In genomic region chr4:68883870-68884269, GRCh38 we compare ENCODE assay signal across 20 cellular contexts.
"Had no signal": no experiment of that assay in that cellular context is flagged by ENCODE, and none has a peak within 500 bp of the region (broad histone marks: within the 10 kb centered on the region; RNA-seq: fewer than 3 reads in every experiment).

No MANE protein-coding gene starts in this region.

- H3K27me3 ChIP-seq: pancreas, spleen, suprapubic skin, tibial artery, uterus had no signal

- ATAC-seq: left ventricle myocardium superior; lower lobe of right lung; naive thymus-derived CD8-positive, alpha-beta T cell; pancreas; psoas muscle; sciatic nerve; stimulated activated effector memory CD8-positive, alpha-beta T cell treated with anti-CD3 and anti-CD28 coated beads, Interleukin-12 subunit alpha, Interleukin-12 subunit beta, amount 100 ng/mL, for 72 hours had no signal

- H3K9me3 ChIP-seq: lower lobe of right lung, pancreas, psoas muscle, spleen, suprapubic skin, thoracic aorta, tibial artery, uterus had no signal

- H3K4me3 ChIP-seq: lower lobe of right lung, pancreas, psoas muscle, skin epidermis, spleen, suprapubic skin, thoracic aorta, tibial artery, uterus had no signal

- DNase-seq: islet precursor cell; left ventricle myocardium superior; lower lobe of right lung; mammary epithelial cell; mesenchymal stem cell; naive thymus-derived CD8-positive, alpha-beta T cell; nucleus accumbens; pancreas; posterior cingulate gyrus; psoas muscle; spleen; stimulated activated CD4-positive, alpha-beta T cell treated with anti-CD3 and anti-CD28 coated beads, Interleukin-4, amount 100 ng/mL, for 24 hours; stimulated activated naive CD4-positive, alpha-beta T cell; tibial artery; uterus had no signal

- H3K27ac ChIP-seq: lower lobe of right lung, pancreas, psoas muscle, skin epidermis, spleen, suprapubic skin, thoracic aorta, tibial artery, uterus had no signal

- H3K36me3 ChIP-seq: lower lobe of right lung, pancreas, spleen, suprapubic skin, thoracic aorta, tibial artery, uterus had no signal

- H3K4me1 ChIP-seq: lower lobe of right lung, psoas muscle, spleen, suprapubic skin, tibial artery, uterus had no signal
